1 cellular context compared by ENCODE assay signal in genomic region chr20:50636601-50637539, GRCh38.
A peak's percentile ranks its signal among the peaks of the same experiment; 100 is the strongest.
TF ChIP-seq lines count a peak whose summit lies in the region.

No MANE protein-coding gene starts in this region.

TF ChIP-seq in K562, 482 proteins besides CTCF, POLR2A, EP300 and RAD21 (continued from another document):
- 0 out of 2 replicates have a peak, but pooled peaks have one; percentile 8 for TF ChIP-seq ARID4B (CRISPR knock-in tag; IDR thresholded peaks at IDR 0.05)
TF ChIP-seq in K562: peak in this region for 3.
